1 cellular context compared by ENCODE assay signal in the genomic region with DNA sequence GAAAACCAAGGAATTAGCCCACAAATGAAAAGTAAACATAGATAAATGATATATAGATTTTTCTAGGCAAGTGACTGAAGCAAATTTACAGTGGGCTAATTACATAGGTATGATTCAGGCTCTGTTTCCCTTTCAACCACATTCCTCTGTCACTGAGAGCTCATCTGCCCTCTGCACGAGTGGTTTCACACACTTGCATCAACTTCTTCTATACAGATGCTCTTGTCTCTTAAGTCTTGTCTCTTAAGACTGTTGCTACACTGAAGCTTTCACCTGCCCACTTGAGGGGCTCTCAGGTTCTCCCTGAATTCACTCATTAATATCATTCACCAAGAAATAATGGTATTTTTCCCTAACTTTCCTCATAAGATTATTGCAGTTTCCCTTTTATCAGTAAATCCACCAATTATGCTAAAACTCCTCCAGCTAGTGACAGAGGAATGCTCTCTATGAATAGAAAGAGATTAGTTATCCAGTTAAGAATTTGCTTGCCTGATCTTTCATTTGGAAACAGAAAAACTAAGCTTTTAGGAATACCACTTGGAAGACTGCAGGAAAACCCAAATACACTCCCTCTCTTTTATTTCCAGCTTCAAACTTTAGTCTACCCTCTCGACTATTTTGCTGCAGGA.
TF ChIP-seq lines count a peak whose summit lies in the region.

No MANE protein-coding gene starts in this region.

TF ChIP-seq in K562, 482 proteins besides CTCF, POLR2A, EP300 and RAD21 (continued from another document):
- TF ChIP-seq, protein P1, sequence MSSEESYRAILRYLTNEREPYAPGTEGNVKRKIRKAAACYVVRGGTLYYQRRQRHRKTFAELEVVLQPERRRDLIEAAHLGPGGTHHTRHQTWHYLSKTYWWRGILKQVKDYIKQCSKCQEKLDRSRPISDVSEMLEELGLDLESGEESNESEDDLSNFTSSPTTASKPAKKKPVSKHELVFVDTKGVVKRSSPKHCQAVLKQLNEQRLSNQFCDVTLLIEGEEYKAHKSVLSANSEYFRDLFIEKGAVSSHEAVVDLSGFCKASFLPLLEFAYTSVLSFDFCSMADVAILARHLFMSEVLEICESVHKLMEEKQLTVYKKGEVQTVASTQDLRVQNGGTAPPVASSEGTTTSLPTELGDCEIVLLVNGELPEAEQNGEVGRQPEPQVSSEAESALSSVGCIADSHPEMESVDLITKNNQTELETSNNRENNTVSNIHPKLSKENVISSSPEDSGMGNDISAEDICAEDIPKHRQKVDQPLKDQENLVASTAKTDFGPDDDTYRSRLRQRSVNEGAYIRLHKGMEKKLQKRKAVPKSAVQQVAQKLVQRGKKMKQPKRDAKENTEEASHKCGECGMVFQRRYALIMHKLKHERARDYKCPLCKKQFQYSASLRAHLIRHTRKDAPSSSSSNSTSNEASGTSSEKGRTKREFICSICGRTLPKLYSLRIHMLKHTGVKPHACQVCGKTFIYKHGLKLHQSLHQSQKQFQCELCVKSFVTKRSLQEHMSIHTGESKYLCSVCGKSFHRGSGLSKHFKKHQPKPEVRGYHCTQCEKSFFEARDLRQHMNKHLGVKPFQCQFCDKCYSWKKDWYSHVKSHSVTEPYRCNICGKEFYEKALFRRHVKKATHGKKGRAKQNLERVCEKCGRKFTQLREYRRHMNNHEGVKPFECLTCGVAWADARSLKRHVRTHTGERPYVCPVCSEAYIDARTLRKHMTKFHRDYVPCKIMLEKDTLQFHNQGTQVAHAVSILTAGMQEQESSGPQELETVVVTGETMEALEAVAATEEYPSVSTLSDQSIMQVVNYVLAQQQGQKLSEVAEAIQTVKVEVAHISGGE (CRISPR knock-in tag; IDR thresholded peaks at IDR 0.05): no peak
- TF ChIP-seq, protein P2, sequence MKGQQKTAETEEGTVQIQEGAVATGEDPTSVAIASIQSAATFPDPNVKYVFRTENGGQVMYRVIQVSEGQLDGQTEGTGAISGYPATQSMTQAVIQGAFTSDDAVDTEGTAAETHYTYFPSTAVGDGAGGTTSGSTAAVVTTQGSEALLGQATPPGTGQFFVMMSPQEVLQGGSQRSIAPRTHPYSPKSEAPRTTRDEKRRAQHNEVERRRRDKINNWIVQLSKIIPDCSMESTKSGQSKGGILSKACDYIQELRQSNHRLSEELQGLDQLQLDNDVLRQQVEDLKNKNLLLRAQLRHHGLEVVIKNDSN (CRISPR knock-in tag; IDR thresholded peaks at IDR 0.05): no peak
- no peak for TF ChIP-seq HMG20A (CRISPR knock-in tag; conservative IDR thresholded peaks at IDR 0.05)
- TF ChIP-seq SMAD4 (CRISPR knock-in tag; conservative IDR thresholded peaks at IDR 0.05): 0 out of 2 replicates have a peak, but pooled peaks have one; percentile 34
- TF ChIP-seq DPF2 (IDR thresholded peaks at IDR 0.05): no peak
- TF ChIP-seq ZFP1 (CRISPR knock-in tag; IDR thresholded peaks at IDR 0.05): no peak
- TF ChIP-seq SAFB (IDR thresholded peaks at IDR 0.05; ENCODE audit: borderline replicate concordance, low read depth, low read length): no peak
- TF ChIP-seq ELF2 (CRISPR knock-in tag; IDR thresholded peaks at IDR 0.05): no peak
- TF ChIP-seq TOE1 (IDR thresholded peaks at IDR 0.05; ENCODE audit: borderline replicate concordance): no peak
- TF ChIP-seq TOE1 (CRISPR knock-in tag; IDR thresholded peaks at IDR 0.05; ENCODE audit: borderline replicate concordance, low read depth): no peak
- no peak for TF ChIP-seq CEBPG (CRISPR knock-in tag; IDR thresholded peaks at IDR 0.05)
- peak; percentile 33 to 93; a peak in 3 of 4 replicates for TF ChIP-seq CEBPG (tag; conservative IDR thresholded peaks at IDR 0.05 in 1 of 2, IDR thresholded peaks at IDR 0.05 in 1 of 2)
- no peak for TF ChIP-seq PYGO2 (tag; IDR thresholded peaks at IDR 0.05)
- no peak for TF ChIP-seq DIDO1 (tag; IDR thresholded peaks at IDR 0.05; ENCODE audit: low read depth)
- TF ChIP-seq, protein P3, sequence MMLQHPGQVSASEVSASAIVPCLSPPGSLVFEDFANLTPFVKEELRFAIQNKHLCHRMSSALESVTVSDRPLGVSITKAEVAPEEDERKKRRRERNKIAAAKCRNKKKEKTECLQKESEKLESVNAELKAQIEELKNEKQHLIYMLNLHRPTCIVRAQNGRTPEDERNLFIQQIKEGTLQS (IDR thresholded peaks at IDR 0.05): peak; percentile 55; the same call in 1 of the 2 replicates
- TF ChIP-seq, protein P3 (CRISPR knock-in tag; conservative IDR thresholded peaks at IDR 0.05): no peak
- no peak for TF ChIP-seq SNIP1 (IDR thresholded peaks at IDR 0.05; ENCODE audit: low read depth)
- TF ChIP-seq ZNF146 (CRISPR knock-in tag; IDR thresholded peaks at IDR 0.05; ENCODE audit: unreplicated experiment): no peak
- peak; percentile 35 for TF ChIP-seq MEIS2 (IDR thresholded peaks at IDR 0.05; ENCODE audit: partially characterized antibody)
TF ChIP-seq in K562: peak in this region for 13.
